In genomic region chr15:40405501-40406381, GRCh38 we compare ENCODE assay signal across 8 cellular contexts. TPM values are rescaled to one million over a fixed set of nuclear protein-coding genes. Genes with fewer than 3 reads are reported as not detected.
DNase-seq lines count a peak whose midpoint lies in the region; ATAC-seq, FAIRE-seq and TF ChIP-seq lines count a peak whose summit lies in the region.

IVD (plus strand) TSS chr15:40405795; CDS start chr15:40405828, 33 bp downstream.

- no peaks in the 10 kb centered on the region for H3K27me3 ChIP-seq in colonic mucosa

- H3K4me3 ChIP-seq in colonic mucosa = peak within 1 kb of the TSS; percentile 79

- ATAC-seq in HG03457 (IDR thresholded peaks at IDR 0.05; ENCODE audit: unreplicated experiment) = peak; percentile 78

- TF ChIP-seq CTCF in colonic mucosa (IDR thresholded peaks at IDR 0.05) = no peak

- DNase-seq in Ammon's horn (ENCODE audit: low spot score) (peak; percentile 99), GM19239 (ENCODE audit: insufficient read length, low spot score) (peak; percentile 92), NCI-H526 (lab: John Stamatoyannopoulos, UW) (peak; percentile 86 to 96), colonic mucosa (peak; percentile 96), kidney tubule cell (ENCODE audit: low spot score) (peak; percentile 95)
- DNase-seq in activated CD4-positive, alpha-beta T cell treated with anti-CD3 and anti-CD28 coated beads for 48 hours = peak; percentile 94
- peak; percentile 73 to 91 (median 80) for DNase-seq in stimulated activated CD4-positive, alpha-beta T cell treated with anti-CD3 and anti-CD28 coated beads, Interleukin-1b, Interleukin-23, amount 100 ng/mL, for 24 hours (ENCODE audit: low read depth in 4 of 4, low spot score in 1 of 4)

- H3K36me3 ChIP-seq in colonic mucosa = no peaks in the 10 kb centered on the region

- no peaks in the 10 kb centered on the region for H3K9me3 ChIP-seq in colonic mucosa

- H3K9ac ChIP-seq in colonic mucosa (ENCODE audit: low read depth in 2 of 2, low read length in 2 of 2) = peak within 1 kb of the TSS; percentile 77 to 91

- FAIRE-seq in GM19239 (lab: Jason Lieb, UNC) = peak; percentile 97

- H3K4me1 ChIP-seq in colonic mucosa = peaks cover 5% of the 10 kb centered on the region

- peak within 1 kb of the TSS; percentile 61 for H3K27ac ChIP-seq in colonic mucosa

- intact Hi-C loops in colonic mucosa (cut with DNase I) = no loop called here

RNA-seq across cellular contexts. Expression of gene IVD, which starts in this region (rescaled TPM):
- total RNA-seq in colonic mucosa = 10 to 100 TPM; 74.1 to 86.1 TPM

Comparison
In these comparisons a context has a peak if more than half of its experiments do, and no peak if none do; other contexts are left out.
1. Peak in every context shown above with its lines: DNase-seq, ATAC-seq, H3K4me3 ChIP-seq and H3K27ac ChIP-seq.